Comparison of ENCODE assay signal across 39 cellular contexts in genomic region chr6:106778943-106779342, GRCh38.
"Had no signal": no experiment of that assay in that cellular context is flagged by ENCODE, and none has a peak within 500 bp of the region (broad histone marks: within the 10 kb centered on the region; RNA-seq: fewer than 3 reads in every experiment).

No MANE protein-coding gene starts in this region.

- FAIRE-seq: astrocyte, bronchial epithelial cell had no signal

- H3K27ac Mint-ChIP-seq: activated naive CD4-positive, alpha-beta T cell treated with anti-CD3 and anti-CD28 coated beads for 36 hours; activated naive CD4-positive, alpha-beta T cell treated with anti-CD3 and anti-CD28 coated beads, Interleukin-2, amount 10 ng/mL, durations not matched to agents 7 days and 5 days; activated naive CD4-positive, alpha-beta T cell treated with anti-CD3 and anti-CD28 coated beads, Interleukin-2, amount 50 U/mL, for 24 hours; activated naive CD4-positive, alpha-beta T cell treated with anti-CD3 and anti-CD28 coated beads, Interleukin-2, amount 50 U/mL, for 72 hours; activated naive CD8-positive, alpha-beta T cell; activated naive CD8-positive, alpha-beta T cell treated with anti-CD3 and anti-CD28 coated beads for 36 hours; activated naive CD8-positive, alpha-beta T cell treated with anti-CD3 and anti-CD28 coated beads, Interleukin-2, amount 10 ng/mL, durations not matched to agents 7 days and 5 days; activated naive CD8-positive, alpha-beta T cell treated with anti-CD3 and anti-CD28 coated beads, Interleukin-2, amount 50 U/mL, for 24 hours; activated T-cell treated with anti-CD3 and anti-CD28 coated beads, Interleukin-2, amount 50 U/mL, for 24 hours; activated T-cell treated with anti-CD3 and anti-CD28 coated beads, Interleukin-2, amount 50 U/mL, for 72 hours; activated T-helper 1 cell treated with anti-CD3 and anti-CD28 coated beads, Interleukin-12 subunit alpha, Interleukin-12 subunit beta, Interleukin-2, Interleukin-4 antibody, amounts not matched to agents 30 ng/mL and 10 ng/mL and 1 ng/mL, durations not matched to agents 14 hours and 24 hours and 36 hours; activated T-helper 17 cell treated with anti-CD3 and anti-CD28 coated beads, Interleukin-2, amount 50 U/mL, for 72 hours; activated T-helper 2 cell treated with anti-CD3 and anti-CD28 coated beads, Interferon-gamma antibody, Interleukin-2, Interleukin-4, amounts not matched to agents 10 μg/mL and 5 μg/mL and 100 μg/mL, durations not matched to agents 14 hours and 24 hours and 36 hours; brain had no signal

- H3K27ac ChIP-seq: adrenal gland, ascending aorta, brain microvascular endothelial cell, breast epithelium, cardiac muscle cell had no signal

- DNase-seq: activated effector memory CD4-positive, alpha-beta T cell treated with anti-CD3 and anti-CD28 coated beads, Interleukin-2, amount 50 U/mL, for 16 hours; activated effector memory CD4-positive, alpha-beta T cell treated with Interleukin-2 at 50 U/mL for 16 hours; activated gamma-delta T cell; activated gamma-delta T cell treated with Interleukin-2 at 50 U/mL for 16 hours; activated naive CD4-positive, alpha-beta T cell; activated naive CD4-positive, alpha-beta T cell treated with anti-CD3 and anti-CD28 coated beads for 36 hours; activated naive CD4-positive, alpha-beta T cell treated with anti-CD3 and anti-CD28 coated beads, Interleukin-2, amount 10 ng/mL, durations not matched to agents 7 days and 5 days; activated naive CD4-positive, alpha-beta T cell treated with anti-CD3 and anti-CD28 coated beads, Interleukin-2, amount 50 U/mL, for 16 hours; activated naive CD4-positive, alpha-beta T cell treated with Interleukin-2 at 50 U/mL for 16 hours; activated naive CD8-positive, alpha-beta T cell treated with anti-CD3 and anti-CD28 coated beads for 36 hours; activated naive CD8-positive, alpha-beta T cell treated with anti-CD3 and anti-CD28 coated beads, Interleukin-2, amount 10 ng/mL, durations not matched to agents 7 days and 5 days; activated naive CD8-positive, alpha-beta T cell treated with anti-CD3 and anti-CD28 coated beads, Interleukin-2, amount 50 U/mL, for 24 hours; activated T-cell treated with anti-CD3 and anti-CD28 coated beads, Interleukin-2, amount 50 U/mL, for 24 hours; activated T-cell treated with anti-CD3 and anti-CD28 coated beads, Interleukin-2, amount 50 U/mL, for 4 hours; activated T-cell treated with anti-CD3 and anti-CD28 coated beads, Interleukin-2, amount 50 U/mL, for 48 hours; activated T-cell treated with anti-CD3 and anti-CD28 coated beads, Interleukin-2, amount 50 U/mL, for 72 hours; adrenal gland; amniotic stem cell; amygdala; anterior cingulate cortex; aorta; body of pancreas; brain microvascular endothelial cell; caudate nucleus; central memory CD4-positive, alpha-beta T cell; cerebellar nuclear complex had no signal

- H3K4me1 Mint-ChIP-seq: activated naive CD4-positive, alpha-beta T cell treated with anti-CD3 and anti-CD28 coated beads, Interleukin-2, amount 10 ng/mL, durations not matched to agents 7 days and 5 days; activated naive CD4-positive, alpha-beta T cell treated with anti-CD3 and anti-CD28 coated beads, Interleukin-2, amount 50 U/mL, for 24 hours; activated naive CD8-positive, alpha-beta T cell treated with anti-CD3 and anti-CD28 coated beads for 36 hours; activated naive CD8-positive, alpha-beta T cell treated with anti-CD3 and anti-CD28 coated beads, Interleukin-2, amount 10 ng/mL, durations not matched to agents 7 days and 5 days; activated naive CD8-positive, alpha-beta T cell treated with anti-CD3 and anti-CD28 coated beads, Interleukin-2, amount 50 U/mL, for 24 hours; activated T-helper 17 cell treated with anti-CD3 and anti-CD28 coated beads, Interleukin-2, amount 50 U/mL, for 72 hours; central memory CD8-positive, alpha-beta T cell had no signal

- ATAC-seq: activated naive CD4-positive, alpha-beta T cell treated with anti-CD3 and anti-CD28 coated beads, Interleukin-2, amount 50 U/mL, for 72 hours; activated naive CD8-positive, alpha-beta T cell treated with anti-CD3 and anti-CD28 coated beads, Interleukin-2, amount 50 U/mL, for 24 hours; activated T-cell treated with anti-CD3 and anti-CD28 coated beads, Interleukin-2, amount 50 U/mL, for 4 hours; activated T-cell treated with anti-CD3 and anti-CD28 coated beads, Interleukin-2, amount 50 U/mL, for 72 hours; activated T-helper 17 cell treated with anti-CD3 and anti-CD28 coated beads, Interleukin-2, amount 50 U/mL, for 72 hours; body of pancreas had no signal

- H3K36me3 Mint-ChIP-seq: activated naive CD4-positive, alpha-beta T cell treated with anti-CD3 and anti-CD28 coated beads, Interleukin-2, amount 10 ng/mL, durations not matched to agents 7 days and 5 days; activated naive CD8-positive, alpha-beta T cell; activated naive CD8-positive, alpha-beta T cell treated with anti-CD3 and anti-CD28 coated beads for 36 hours; activated naive CD8-positive, alpha-beta T cell treated with anti-CD3 and anti-CD28 coated beads, Interleukin-2, amount 10 ng/mL, durations not matched to agents 7 days and 5 days; brain had no signal

- H3K4me3 ChIP-seq: adrenal gland, ascending aorta, body of pancreas, breast epithelium, cardiac muscle cell had no signal

- H3K9me3 ChIP-seq: adrenal gland, ascending aorta, body of pancreas, breast epithelium had no signal

- H3K4me1 ChIP-seq: adrenal gland, ascending aorta had no signal

- H3K36me3 ChIP-seq: adrenal gland, ascending aorta, brain microvascular endothelial cell, breast epithelium, cardiac muscle cell had no signal

- H3K27me3 ChIP-seq: adrenal gland, ascending aorta, body of pancreas, brain microvascular endothelial cell, breast epithelium, cardiac muscle cell had no signal

- H3K4me3 Mint-ChIP-seq: activated naive CD4-positive, alpha-beta T cell treated with anti-CD3 and anti-CD28 coated beads for 36 hours; activated naive CD4-positive, alpha-beta T cell treated with anti-CD3 and anti-CD28 coated beads, Interleukin-2, amount 10 ng/mL, durations not matched to agents 7 days and 5 days; activated naive CD4-positive, alpha-beta T cell treated with anti-CD3 and anti-CD28 coated beads, Interleukin-2, amount 50 U/mL, for 24 hours; activated naive CD8-positive, alpha-beta T cell; activated naive CD8-positive, alpha-beta T cell treated with anti-CD3 and anti-CD28 coated beads for 36 hours; activated naive CD8-positive, alpha-beta T cell treated with anti-CD3 and anti-CD28 coated beads, Interleukin-2, amount 10 ng/mL, durations not matched to agents 7 days and 5 days; activated naive CD8-positive, alpha-beta T cell treated with anti-CD3 and anti-CD28 coated beads, Interleukin-2, amount 50 U/mL, for 24 hours; activated T-cell treated with anti-CD3 and anti-CD28 coated beads, Interleukin-2, amount 50 U/mL, for 24 hours; activated T-cell treated with anti-CD3 and anti-CD28 coated beads, Interleukin-2, amount 50 U/mL, for 4 hours; activated T-cell treated with anti-CD3 and anti-CD28 coated beads, Interleukin-2, amount 50 U/mL, for 72 hours; activated T-helper 1 cell treated with anti-CD3 and anti-CD28 coated beads, Interleukin-12 subunit alpha, Interleukin-12 subunit beta, Interleukin-2, Interleukin-4 antibody, amounts not matched to agents 30 ng/mL and 10 ng/mL and 1 ng/mL, durations not matched to agents 14 hours and 24 hours and 36 hours; activated T-helper 17 cell treated with anti-CD3 and anti-CD28 coated beads, Interleukin-2, amount 50 U/mL, for 72 hours; brain; central memory CD8-positive, alpha-beta T cell had no signal
